24 cellular contexts compared by ENCODE assay signal in the genomic region with DNA sequence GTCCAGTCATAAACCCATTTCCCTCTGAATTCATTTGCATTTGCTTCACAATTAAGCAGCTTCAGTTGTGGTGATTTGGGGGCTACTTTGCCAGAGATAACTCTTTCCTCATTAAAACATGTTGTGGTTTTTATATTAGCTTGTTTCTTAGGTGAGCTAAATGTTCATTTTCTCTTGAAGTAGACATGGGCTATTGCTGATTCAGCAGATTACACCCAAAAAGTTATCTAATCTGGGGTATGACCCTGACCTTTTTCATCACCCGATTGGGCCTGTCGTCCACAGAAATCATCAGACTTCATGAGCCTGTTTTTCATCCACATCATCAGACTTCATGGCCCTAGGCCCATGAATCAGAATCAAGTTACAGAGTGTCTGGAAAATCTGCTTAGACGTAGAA.
DNase-seq lines count a peak whose midpoint lies in the region; ATAC-seq, FAIRE-seq and TF ChIP-seq lines count a peak whose summit lies in the region.
"Had no signal": no experiment of that assay in that cellular context is flagged by ENCODE, and none has a peak within 500 bp of the region (broad histone marks: within the 10 kb centered on the region; RNA-seq: fewer than 3 reads in every experiment).

No MANE protein-coding gene starts in this region.

- H3K36me3 ChIP-seq in IMR-90 (ENCODE audit: control insufficient read depth, insufficient read depth, low read length) (no peaks in the 10 kb centered on the region), H1 (ENCODE audit: control insufficient read depth in 2 of 4, insufficient read depth in 4 of 4, low read length in 3 of 4) (no peaks in the 10 kb centered on the region), GM23248 (ENCODE audit: low read depth) (no peaks in the 10 kb centered on the region)
- H3K36me3 ChIP-seq: BE2C, BLaER1 had no signal

- H3K9me3 ChIP-seq in A549 (no peaks in the 10 kb centered on the region), IMR-90 (ENCODE audit: control insufficient read depth, insufficient read depth, low read length) (no peaks in the 10 kb centered on the region), H1 (ENCODE audit: insufficient read depth in 2 of 2, low read depth in 1 of 2, low read length in 1 of 2) (no peaks in the 10 kb centered on the region), GM23248 (ENCODE audit: low read depth) (no peaks in the 10 kb centered on the region)
- H3K9me3 ChIP-seq: BE2C, BLaER1 had no signal

- 32% methylated on average over 3 of the region's 3 CpGs for WGBS in A549 (ENCODE audit: missing lambda C conversion rate)
- 50% methylated on average over 2 of the region's 3 CpGs; no CpG with 5 or more reads in 1 of the 2 experiments for WGBS in IMR-90 (ENCODE audit: extremely low coverage in 2 of 2, insufficient read length in 1 of 2), 2 experiments
- 88% methylated on average over 3 of the region's 3 CpGs; no CpG with 5 or more reads in 1 of the 2 experiments for whole genome bisulfite sequencing in H1 (ENCODE audit: extremely low coverage in 1 of 2, insufficient coverage in 1 of 2, insufficient read length in 1 of 2, insufficient replicate concordance in 2 of 2, low coverage in 1 of 2, low lambda C conversion rate in 2 of 2, missing lambda C conversion rate in 1 of 2), 2 experiments
- 18 to 21% methylated on average over 3 of the region's 3 CpGs for WGBS in GM23248 (ENCODE audit: low coverage in 1 of 2, low lambda C conversion rate in 2 of 2, missing lambda C conversion rate in 2 of 2), 2 experiments

- TF ChIP-seq CTCF in A549 (IDR thresholded peaks at IDR 0.05), result no peak
- no peak for TF ChIP-seq CTCF in IMR-90 (conservative IDR thresholded peaks at IDR 0.05; ENCODE audit: low read depth, low read length)
- TF ChIP-seq CTCF in H1 (IDR thresholded peaks at IDR 0.05; ENCODE audit: control extremely low read depth in 1 of 3, insufficient read depth in 1 of 3, low read depth in 1 of 3, low read length in 3 of 3), result no peak

- H2BK20ac ChIP-seq in IMR-90 (ENCODE audit: low read depth, low read length) (no peak overlapping the region), H1 (ENCODE audit: low read length) (no peak overlapping the region)

- no peaks in the 10 kb centered on the region for H3K79me2 ChIP-seq in H1 (ENCODE audit: control insufficient read depth in 1 of 2, insufficient read depth in 2 of 2, low read length in 2 of 2)
- H3K79me2 ChIP-seq in GM23248 (ENCODE audit: insufficient read depth), result no peaks in the 10 kb centered on the region

- H3K23ac ChIP-seq in IMR-90 (ENCODE audit: low read depth, low read length) (no peak overlapping the region), H1 (ENCODE audit: insufficient read length) (no peak overlapping the region)

- TF ChIP-seq RAD21 in A549 (conservative IDR thresholded peaks at IDR 0.05 in 1 of 2, IDR thresholded peaks at IDR 0.05 in 1 of 2) (no peak), IMR-90 (IDR thresholded peaks at IDR 0.05; ENCODE audit: low read length) (no peak), H1 (IDR thresholded peaks at IDR 0.05 in 1 of 2, conservative IDR thresholded peaks at IDR 0.05 in 1 of 2; ENCODE audit: low read depth in 2 of 2, low read length in 2 of 2) (no peak)

- H4K5ac ChIP-seq in IMR-90 (ENCODE audit: low read depth, low read length) (no peak overlapping the region), H1 (ENCODE audit: insufficient read length, low read depth, low read length) (no peak overlapping the region)

- H3K18ac ChIP-seq in IMR-90 (ENCODE audit: low read depth, low read length), result no peak overlapping the region
- H3K18ac ChIP-seq in H1 (ENCODE audit: extremely low read depth, low read length), result no peak overlapping the region

- H4K8ac ChIP-seq in IMR-90 (ENCODE audit: low read depth in 2 of 2, low read length in 2 of 2) (no peak overlapping the region), H1 (ENCODE audit: extremely low read depth, insufficient read depth, low read length) (no peak overlapping the region)

- H4K91ac ChIP-seq in IMR-90 (ENCODE audit: insufficient read depth, low read depth, low read length) (no peak overlapping the region), H1 (replicated peaks; ENCODE audit: insufficient read length, low read length) (no peak overlapping the region)

- DNase-seq in A549 (ENCODE audit: low read depth in 1 of 2, low spot score in 1 of 2) (no peak), IMR-90 (no peak), SK-N-DZ (ENCODE audit: low spot score) (peak; percentile 80), H1 (ENCODE audit: low read depth in 1 of 2, low spot score in 2 of 2) (no peak), 8988T (no peak), HuH-7.5 (ENCODE audit: low spot score) (no peak), GM23248 (no peak)
- DNase-seq: ACHN; BE2C; CD4-positive, alpha-beta memory T cell; CD4-positive, CD25-positive, alpha-beta regulatory T cell; CD8-positive, alpha-beta memory T cell; COR-L47; DMS 273 treated with DMSO at 0.1 percent for 48 hours; DMS153; DMS53; DMS79; DND-41; EL; GDM1 had no signal

- no peaks in the 10 kb centered on the region for H3K23me2 ChIP-seq in H1 (ENCODE audit: low read depth, low read length)

- no peak overlapping the region for H3K9ac ChIP-seq in IMR-90 (ENCODE audit: low read depth, low read length)
- no peak overlapping the region for H3K9ac ChIP-seq in H1 (replicated peaks in 1 of 4; ENCODE audit: extremely low read depth in 1 of 4, low read depth in 3 of 4, low read length in 3 of 4)
- no peak overlapping the region for H3K9ac ChIP-seq in GM23248
- H3K9ac ChIP-seq: BLaER1 had no signal

- no peak overlapping the region for H3K14ac ChIP-seq in IMR-90 (replicated peaks; ENCODE audit: low read depth, low read length)
- no peak overlapping the region for H3K14ac ChIP-seq in H1 (ENCODE audit: insufficient read length)

- CTCF ChIA-PET in A549 (lab: Yijun Ruan, JAX) (no interaction called here), IMR-90 (lab: Yijun Ruan, JAX) (no interaction called here), H1 (lab: Charles Lee; ENCODE audit: partially characterized antibody) (interaction anchor here (1.6 kb wide), 1 partner anchor 27 kb away, joined by 5 read pairs; no protein-coding TSS in a partner anchor)

- POLR2A ChIA-PET in A549 (lab: Yijun Ruan, JAX), result no interaction called here
- POLR2A ChIA-PET in IMR-90 (lab: Charles Lee; ENCODE audit: unreplicated experiment), result no interaction called here
- POLR2A ChIA-PET in H1 (lab: Charles Lee; ENCODE audit: partially characterized antibody), result no interaction called here

- H2BK15ac ChIP-seq in IMR-90 (ENCODE audit: low read depth, low read length) (no peak overlapping the region), H1 (ENCODE audit: low read length) (no peak overlapping the region)

- no peaks in the 10 kb centered on the region for H3K9me1 ChIP-seq in IMR-90 (ENCODE audit: insufficient read depth, low read length)

- no peak overlapping the region for H3K4ac ChIP-seq in IMR-90 (ENCODE audit: low read depth, low read length)
- no peak overlapping the region for H3K4ac ChIP-seq in H1 (replicated peaks; ENCODE audit: insufficient read length, low read depth, low read length)

- TF ChIP-seq POLR2A in A549 (IDR thresholded peaks at IDR 0.05; ENCODE audit: low read length) (no peak), IMR-90 (IDR thresholded peaks at IDR 0.05; ENCODE audit: low read depth, low read length) (no peak), H1 (IDR thresholded peaks at IDR 0.05; ENCODE audit: control extremely low read depth in 1 of 2, low read depth in 2 of 2, low read length in 2 of 2) (no peak)

- dilution Hi-C loops in IMR-90 (cut with HindIII; ENCODE audit: low sequenced_read_pairs, unreplicated experiment), result no loop called here

- H3K79me1 ChIP-seq in IMR-90 (ENCODE audit: low read depth in 1 of 2, low read length in 2 of 2), result no peaks in the 10 kb centered on the region
- no peaks in the 10 kb centered on the region for H3K79me1 ChIP-seq in H1 (ENCODE audit: low read depth, low read length)

- no TSS peak for BruUV-seq in IMR-90 (replicated peaks; lab: Mats Ljungman, UMichigan)

- TF ChIP-seq EP300 in A549 (IDR thresholded peaks at IDR 0.05) (no peak), H1 (IDR thresholded peaks at IDR 0.05; ENCODE audit: borderline replicate concordance in 1 of 2, low read depth in 2 of 2, low read length in 2 of 2) (no peak)

- H3K27me3 ChIP-seq in IMR-90 (ENCODE audit: control insufficient read depth, insufficient read depth, low read length) (peaks cover 2% of the 10 kb centered on the region; the same call in 1 of the 2 replicates), H1 (replicated peaks in 1 of 4; ENCODE audit: control insufficient read depth in 3 of 4, extremely low read depth in 1 of 4, insufficient read depth in 3 of 4, low read length in 3 of 4) (no peaks in the 10 kb centered on the region), GM23248 (replicated peaks; ENCODE audit: insufficient read depth) (0 out of 2 replicates have a peak, but pooled peaks cover 1% of the 10 kb centered on the region)
- H3K27me3 ChIP-seq: BE2C, BLaER1 had no signal

- H2AFZ ChIP-seq in IMR-90 (replicated peaks; ENCODE audit: low read length, poor library complexity) (no peak overlapping the region), H1 (ENCODE audit: low read length) (no peak overlapping the region), GM23248 (no peak overlapping the region)

- H3K4me3 ChIP-seq in A549 (no peak overlapping the region), IMR-90 (ENCODE audit: insufficient read depth, low read depth, low read length) (no peak overlapping the region), H1 (ENCODE audit: extremely low read depth in 1 of 4, insufficient read depth in 2 of 4, low read depth in 3 of 4, low read length in 4 of 4) (no peak overlapping the region), GM23248 (no peak overlapping the region)
- H3K4me3 ChIP-seq: BLaER1, GM12878 had no signal

- in situ Hi-C loops in IMR-90 (cut with MboI; ENCODE audit: low sequenced_read_pairs) (no loop called here), GM23248 (cut with MboI) (no loop called here)

- no peak overlapping the region for H2AK5ac ChIP-seq in IMR-90 (ENCODE audit: low read depth, low read length)
- H2AK5ac ChIP-seq in H1 (ENCODE audit: low read depth, low read length), result no peak overlapping the region

- FAIRE-seq in A549 (lab: Jason Lieb, UNC) (no peak), H1 (lab: Jason Lieb, UNC) (no peak)
- FAIRE-seq: GM12878, GM12892, GM18507 had no signal

- H2BK12ac ChIP-seq in H1 (ENCODE audit: low read depth, low read length), result no peak overlapping the region

- no peak overlapping the region for H2AK9ac ChIP-seq in IMR-90 (replicated peaks; ENCODE audit: low read depth, low read length, poor library complexity)

- H3K56ac ChIP-seq in IMR-90 (ENCODE audit: extremely low read depth, insufficient read depth, low read length) (no peak overlapping the region), H1 (replicated peaks; ENCODE audit: insufficient read length, low read depth, low read length) (no peak overlapping the region)

- H3K27ac ChIP-seq in A549, result no peak overlapping the region
- H3K27ac ChIP-seq in IMR-90 (ENCODE audit: insufficient read depth, low read length), result no peak overlapping the region
- no peak overlapping the region for H3K27ac ChIP-seq in H1 (ENCODE audit: low read depth, low read length)
- H3K27ac ChIP-seq in GM23248, result no peak overlapping the region
- H3K27ac ChIP-seq: BLaER1 had no signal

- intact Hi-C loops in IMR-90 (cut with micrococcal nuclease), result no loop called here

- ATAC-seq in A549 (no peak), IMR-90 (ENCODE audit: low read depth) (no peak)
- ATAC-seq: GM12878 had no signal

- H3K4me1 ChIP-seq in A549 (no peaks in the 10 kb centered on the region), IMR-90 (ENCODE audit: control insufficient read depth, insufficient read depth, low read length) (no peaks in the 10 kb centered on the region), H1 (replicated peaks in 1 of 4; ENCODE audit: control insufficient read depth in 3 of 4, insufficient read depth in 4 of 4, low read length in 3 of 4) (peaks cover 0 to 3% (median 1%) of the 10 kb centered on the region in 4 experiments; a peak in 4 of 7 replicates), GM23248 (ENCODE audit: insufficient read depth) (no peaks in the 10 kb centered on the region)
- H3K4me1 ChIP-seq: BE2C had no signal

- H2BK5ac ChIP-seq in IMR-90 (ENCODE audit: low read depth, low read length, poor library complexity, severe bottlenecking) (no peak overlapping the region), H1 (ENCODE audit: low read depth, low read length) (no peak overlapping the region)

- no peaks in the 10 kb centered on the region for H3K9me2 ChIP-seq in GM23248 (ENCODE audit: insufficient read depth)

- H4K20me1 ChIP-seq in IMR-90 (ENCODE audit: insufficient read depth, low read length), result no peaks in the 10 kb centered on the region
- H4K20me1 ChIP-seq in H1 (replicated peaks in 1 of 2; ENCODE audit: control insufficient read depth in 1 of 2, insufficient read depth in 2 of 2, low read length in 2 of 2), result no peaks in the 10 kb centered on the region
- no peaks in the 10 kb centered on the region for H4K20me1 ChIP-seq in GM23248 (ENCODE audit: insufficient read depth)
- H4K20me1 ChIP-seq: BLaER1 had no signal

- no peaks in the 10 kb centered on the region for H3F3A ChIP-seq in GM23248 (ENCODE audit: insufficient read depth)

- H2BK120ac ChIP-seq in IMR-90 (ENCODE audit: low read depth, low read length), result no peak overlapping the region
- H2BK120ac ChIP-seq in H1 (replicated peaks; ENCODE audit: low read depth, low read length), result no peak overlapping the region

- no peak overlapping the region for H3K4me2 ChIP-seq in A549
- no peak overlapping the region for H3K4me2 ChIP-seq in IMR-90 (ENCODE audit: low read depth, low read length)
- H3K4me2 ChIP-seq in H1 (ENCODE audit: insufficient read depth in 1 of 2, low read depth in 2 of 2, low read length in 2 of 2), result no peak overlapping the region
- no peak overlapping the region for H3K4me2 ChIP-seq in GM23248 (ENCODE audit: unreplicated experiment)
- H3K4me2 ChIP-seq: BLaER1 had no signal
